ENCODE assay signal across 20 cellular contexts in the genomic region with DNA sequence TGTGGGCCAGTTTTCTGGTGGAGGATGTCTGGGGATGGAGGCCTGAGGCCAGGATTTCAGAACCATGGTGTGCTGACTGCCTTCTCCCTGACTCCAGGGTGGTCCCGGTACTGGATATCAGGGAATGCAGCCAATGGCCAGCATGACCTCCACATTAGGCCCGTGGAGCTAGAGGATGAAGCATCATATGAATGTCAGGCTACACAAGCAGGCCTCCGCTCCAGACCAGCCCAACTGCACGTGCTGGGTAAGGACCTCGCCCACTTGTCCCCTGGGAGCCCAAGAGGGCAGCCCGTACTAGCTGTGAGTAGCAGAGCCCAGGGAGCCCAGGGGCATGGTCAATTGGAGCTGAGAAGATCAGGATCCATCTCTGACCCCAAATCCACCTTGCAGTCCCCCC. TPM values are rescaled to one million over a fixed set of nuclear protein-coding genes. Genes with fewer than 3 reads are reported as not detected.
DNase-seq lines count a peak whose midpoint lies in the region; ATAC-seq, FAIRE-seq and TF ChIP-seq lines count a peak whose summit lies in the region.
"Had no signal": no experiment of that assay in that cellular context is flagged by ENCODE, and none has a peak within 500 bp of the region (broad histone marks: within the 10 kb centered on the region; RNA-seq: fewer than 3 reads in every experiment).

No MANE protein-coding gene starts in this region.

- POLR2A ChIA-PET in A549 (lab: Yijun Ruan, JAX) (interaction anchor here (2.5 kb wide), 1 partner anchor 12 kb away, joined by 13 read pairs; no protein-coding TSS in a partner anchor), HEK293 (lab: Yijun Ruan, JAX) (interaction anchor here (1.1 kb wide), 1 partner anchor 11 kb away, joined by 3 read pairs; no protein-coding TSS in a partner anchor)

- H3K27me3 Mint-ChIP-seq in brain, result peaks cover 20% of the 10 kb centered on the region
- H3K27me3 Mint-ChIP-seq in nephron progenitor cell (ENCODE audit: low read depth, poor library complexity), result peaks cover 95% of the 10 kb centered on the region

- no peak for TF ChIP-seq RAD21 in A549 (conservative IDR thresholded peaks at IDR 0.05 in 1 of 2, IDR thresholded peaks at IDR 0.05 in 1 of 2)

- H3K27ac ChIP-seq in A549 (no peak overlapping the region), HEK293 (ENCODE audit: extremely low read depth, low read depth, low read length) (no peak overlapping the region), tibial nerve (no peak overlapping the region), lower lobe of right lung (no peak overlapping the region)
- H3K27ac ChIP-seq: C4-2B had no signal

- H3K27me3 ChIP-seq in tibial nerve, result peaks cover 0 to 94% of the 10 kb centered on the region in 2 donors
- H3K27me3 ChIP-seq in lower lobe of right lung (ENCODE audit: low read depth), result peaks cover 93% of the 10 kb centered on the region

- H3K4me3 Mint-ChIP-seq in brain (peak overlapping the region; percentile 68 to 94 (median 93)), nephron progenitor cell (peak overlapping the region; percentile 88)

- TF ChIP-seq CTCF in A549 (IDR thresholded peaks at IDR 0.05) (no peak), HEK293 (tag by site-specific recombination; IDR thresholded peaks at IDR 0.05) (no peak), brain (conservative IDR thresholded peaks at IDR 0.05) (no peak), nephron progenitor cell (IDR thresholded peaks at IDR 0.05) (no peak), tibial nerve (IDR thresholded peaks at IDR 0.05) (no peak), lower lobe of right lung (IDR thresholded peaks at IDR 0.05) (no peak)

- no peak for TF ChIP-seq EP300 in A549 (IDR thresholded peaks at IDR 0.05)
- TF ChIP-seq EP300 in tibial nerve (IDR thresholded peaks at IDR 0.05), result no peak

- H3K4me2 ChIP-seq in A549, result no peak overlapping the region

- H3K9me3 Mint-ChIP-seq in brain (no peaks in the 10 kb centered on the region), nephron progenitor cell (peaks cover 4% of the 10 kb centered on the region)

- H3K36me3 ChIP-seq in HEK293 (ENCODE audit: control insufficient read depth in 2 of 2, insufficient read depth in 1 of 2, low read length in 2 of 2) (no peaks in the 10 kb centered on the region), tibial nerve (no peaks in the 10 kb centered on the region), lower lobe of right lung (no peaks in the 10 kb centered on the region)

- ATAC-seq in A549 (no peak), lower lobe of right lung (no peak)

- TF ChIP-seq POLR2A in A549 (IDR thresholded peaks at IDR 0.05; ENCODE audit: low read length), result no peak
- no peak for TF ChIP-seq POLR2A in tibial nerve (IDR thresholded peaks at IDR 0.05)

- no peak for DNase-seq in A549 (ENCODE audit: low read depth in 1 of 2, low spot score in 1 of 2)
- no peak for DNase-seq in nephron progenitor cell
- DNase-seq in tibial nerve (ENCODE audit: low spot score in 2 of 2), result no peak
- DNase-seq in lower lobe of right lung, result no peak
- DNase-seq in NCI-H1105 treated with DMSO at 0.1 percent for 48 hours (lab: John Stamatoyannopoulos, UW), result no peak
- DNase-seq in NCI-H1694 treated with DMSO at 0.1 percent for 48 hours (lab: John Stamatoyannopoulos, UW), result no peak
- DNase-seq: Caco-2, DMS153, KBM-7, MV-4-11, NCI-H1417 treated with DMSO at 0.1 percent for 48 hours, NCI-H2081, NCI-H524, SHP77 had no signal

- H3K4me1 Mint-ChIP-seq in brain, result peaks cover 46% of the 10 kb centered on the region
- peaks cover 45% of the 10 kb centered on the region for H3K4me1 Mint-ChIP-seq in nephron progenitor cell

- H3K4me1 ChIP-seq in A549, result peaks cover 11% of the 10 kb centered on the region; the same call in 2 of the 3 replicates
- H3K4me1 ChIP-seq in HEK293 (ENCODE audit: control insufficient read depth, insufficient read depth, low read length), result no peaks in the 10 kb centered on the region
- peaks cover 0 to 28% (median 10%) of the 10 kb centered on the region in 4 donors for H3K4me1 ChIP-seq in tibial nerve
- H3K4me1 ChIP-seq in lower lobe of right lung, result peaks cover 13% of the 10 kb centered on the region

- peaks cover 5% of the 10 kb centered on the region for H3K36me3 Mint-ChIP-seq in brain
- H3K36me3 Mint-ChIP-seq in nephron progenitor cell (ENCODE audit: low read depth), result no peaks in the 10 kb centered on the region

- CTCF ChIA-PET in A549 (lab: Yijun Ruan, JAX), result interaction anchor here (0.6 to 5.1 kb wide), 3 partner anchors 9 to 89 kb away, joined by 3 to 23 read pairs (median 4); no protein-coding TSS in a partner anchor
- CTCF ChIA-PET in HEK293 (lab: Yijun Ruan, JAX), result interaction anchor here (0.6 kb wide), 2 partner anchors 209 to 348 kb away, joined by 3 read pairs; no protein-coding TSS in a partner anchor

- H3K9me3 ChIP-seq in A549, result no peaks in the 10 kb centered on the region
- no peaks in the 10 kb centered on the region for H3K9me3 ChIP-seq in HEK293 (ENCODE audit: control insufficient read depth, insufficient read depth, low read depth, low read length)
- peaks cover 0 to 16% (median 0%) of the 10 kb centered on the region in 4 donors for H3K9me3 ChIP-seq in tibial nerve
- H3K9me3 ChIP-seq in lower lobe of right lung, result no peaks in the 10 kb centered on the region
- H3K9me3 ChIP-seq: Caco-2 had no signal

- FAIRE-seq in A549 (lab: Jason Lieb, UNC), result peak; percentile 59
- FAIRE-seq: H1, RCC 7860 had no signal

- intact Hi-C loops in lower lobe of right lung (cut with DNase I), result no loop called here

- 71% methylated on average over 6 of the region's 6 CpGs for WGBS in A549 (ENCODE audit: missing lambda C conversion rate)
- 72% methylated on average over 5 to 6 of the region's 6 CpGs for WGBS in tibial nerve, 2 donors

- H3K4me3 ChIP-seq in A549 (no peak overlapping the region), HEK293 (ENCODE audit: low read depth, low read length) (no peak overlapping the region), tibial nerve (no peak overlapping the region), lower lobe of right lung (no peak overlapping the region)

- H3K27ac Mint-ChIP-seq in brain (peak overlapping the region in 1 of 5 experiments; percentile 64), nephron progenitor cell (no peak overlapping the region)

TF ChIP-seq in A549, 52 proteins besides CTCF, POLR2A, EP300 and RAD21 (continues in another document):
- no peak for TF ChIP-seq FOXS1 (CRISPR knock-in tag; IDR thresholded peaks at IDR 0.05)

TF ChIP-seq in HEK293, 187 proteins besides CTCF, POLR2A, EP300 and RAD21 (continues in another document):
- TF ChIP-seq KLF9 (tag by site-specific recombination; IDR thresholded peaks at IDR 0.05; ENCODE audit: low read depth) (0 out of 2 replicates have a peak, but pooled peaks have one; percentile 12), ZNF600 (tag by site-specific recombination; IDR thresholded peaks at IDR 0.05) (peak; percentile 79)

RNA-seq across cellular contexts. Expression of gene KIRREL2, which starts 1.6 kb away (rescaled TPM):
- polyA plus RNA-seq in A549 (2011; rRNA removed) (0.26 and 0.34 TPM in 2 replicates), A549 (2017; fragmentation: RNase III; extraction: RNeasy Plus Mini Kit Qiagen cat#74134 plus additional on column Dnase treatment) (0.21 to 0.75 TPM (median 0.54 TPM) in 3 replicates), brain (ENCODE audit: insufficient read depth, low read depth, low replicate concordance) (0.59 TPM)
- 0.20 and 0.30 TPM in 2 replicates for polyA plus RNA-seq in A549 (2012; cell fraction: cytosol; rRNA removed)
- 0.76 and 0.80 TPM in 2 replicates for polyA plus RNA-seq in A549 (2012; cell fraction: nucleus; rRNA removed)
- 0.12 and 0.34 TPM in 2 replicates for polyA minus RNA-seq in A549 (2011; rRNA and poly(A)+ RNA removed)
- total RNA-seq in tibial nerve (under 1 TPM in 1 of 4 donors, not detected in 3; 0.44 TPM), lower lobe of right lung (0.12 TPM)

RNA-seq across cellular contexts. Expression of gene NPHS1, which starts 6.0 kb away (rescaled TPM):
- polyA plus RNA-seq in A549 (2011; rRNA removed) (0.27 and 0.30 TPM in 2 replicates), A549 (2017; fragmentation: RNase III; extraction: RNeasy Plus Mini Kit Qiagen cat#74134 plus additional on column Dnase treatment) (0.16 to 0.27 TPM (median 0.21 TPM) in 3 replicates), brain (ENCODE audit: insufficient read depth, low read depth, low replicate concordance) (0.93 TPM)
- polyA plus RNA-seq in A549 (2012; cell fraction: cytosol; rRNA removed), result 0.04 and 0.10 TPM in 2 replicates
- 0.22 and 0.26 TPM in 2 replicates for polyA plus RNA-seq in A549 (2012; cell fraction: nucleus; rRNA removed)
- polyA minus RNA-seq in A549 (2011; rRNA and poly(A)+ RNA removed), result 0.05 and 0.37 TPM in 2 replicates
- total RNA-seq in tibial nerve (not detected), lower lobe of right lung (not detected)
- total RNA-seq: A673, Caco-2 had no signal

RNA-seq across cellular contexts. Expression of gene APLP1, which starts 10.1 kb away (rescaled TPM):
- polyA plus RNA-seq in A549 (2011; rRNA removed), result 55.3 and 60.4 TPM in 2 replicates
- polyA plus RNA-seq in A549 (2012; cell fraction: cytosol; rRNA removed), result 63.3 and 100 TPM in 2 replicates
- 124 and 186 TPM in 2 replicates for polyA plus RNA-seq in A549 (2012; cell fraction: nucleus; rRNA removed)
- 52.1 to 54.8 TPM (median 54.7 TPM) in 3 replicates for polyA plus RNA-seq in A549 (2017; fragmentation: RNase III; extraction: RNeasy Plus Mini Kit Qiagen cat#74134 plus additional on column Dnase treatment)
- polyA minus RNA-seq in A549 (2011; rRNA and poly(A)+ RNA removed), result 21.6 and 32.7 TPM in 2 replicates
- 1,677 TPM for polyA plus RNA-seq in brain (ENCODE audit: insufficient read depth, low read depth, low replicate concordance)
- total RNA-seq in tibial nerve, result 10 to 100 TPM in 2 of 4 donors, 1 to 10 TPM in 2; 8.7 to 19.7 (median 10.7) TPM
- 2.1 TPM for total RNA-seq in lower lobe of right lung

RNA-seq across cellular contexts. Expression of gene NFKBID, which starts 42.0 kb away (rescaled TPM):
- polyA plus RNA-seq in A549 (2011; rRNA removed), result 4.0 and 4.1 TPM in 2 replicates
- 9.6 and 11.4 TPM in 2 replicates for polyA plus RNA-seq in A549 (2012; cell fraction: cytosol; rRNA removed)
- polyA plus RNA-seq in A549 (2012; cell fraction: nucleus; rRNA removed), result 59.9 and 65.7 TPM in 2 replicates
- polyA plus RNA-seq in A549 (2017; fragmentation: RNase III; extraction: RNeasy Plus Mini Kit Qiagen cat#74134 plus additional on column Dnase treatment), result 8.5 to 14.8 TPM (median 9.6 TPM) in 3 replicates
- polyA minus RNA-seq in A549 (2011; rRNA and poly(A)+ RNA removed), result 8.8 and 9.4 TPM in 2 replicates
- 1.1 TPM for polyA plus RNA-seq in brain (ENCODE audit: insufficient read depth, low read depth, low replicate concordance)
- 10 to 100 TPM; 15.1 to 23.8 (median 21.8) TPM for total RNA-seq in tibial nerve
- total RNA-seq in lower lobe of right lung, result 17.2 TPM

RNA-seq across cellular contexts. Expression of gene HCST, which starts 44.0 kb away (rescaled TPM):
- 0.19 TPM in 1 of 2 replicates, not detected in the other for polyA plus RNA-seq in A549 (2011; rRNA removed)
- 0.30 and 0.38 TPM in 2 replicates for polyA plus RNA-seq in A549 (2012; cell fraction: cytosol; rRNA removed)
- polyA plus RNA-seq in A549 (2012; cell fraction: nucleus; rRNA removed), result 0.45 and 0.58 TPM in 2 replicates
- polyA plus RNA-seq in A549 (2017; fragmentation: RNase III; extraction: RNeasy Plus Mini Kit Qiagen cat#74134 plus additional on column Dnase treatment), result 0.49 to 0.69 TPM in 2 of 3 replicates, not detected in the other
- 2.2 TPM in 1 of 2 replicates, not detected in the other for polyA minus RNA-seq in A549 (2011; rRNA and poly(A)+ RNA removed)
- polyA plus RNA-seq in brain (ENCODE audit: insufficient read depth, low read depth, low replicate concordance), result 13.3 TPM
- total RNA-seq in tibial nerve, result 10 to 100 TPM; 10.5 to 37.6 (median 15.5) TPM
- 43.3 TPM for total RNA-seq in lower lobe of right lung
- total RNA-seq: Caco-2, H1 had no signal
